1 cellular context compared by ENCODE assay signal in the genomic region with DNA sequence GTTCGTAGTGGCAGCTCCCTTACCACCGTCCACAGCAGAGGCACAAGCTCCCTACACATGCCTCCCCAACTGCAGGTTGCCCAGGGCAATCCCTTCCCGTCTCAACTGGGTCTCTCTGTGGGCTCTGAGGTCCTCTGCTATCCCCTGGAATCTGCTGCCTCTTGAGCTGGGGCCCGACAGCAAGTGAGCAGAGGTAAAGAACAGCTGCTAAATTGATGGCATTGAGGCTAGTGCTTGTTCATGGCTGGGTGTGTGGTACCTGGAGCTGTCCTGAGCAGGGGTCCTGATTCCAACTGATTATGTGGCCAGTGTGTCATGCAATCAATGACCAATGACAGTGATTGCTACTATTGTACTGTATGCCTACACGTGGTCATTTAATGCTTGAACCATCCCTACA.
A peak's percentile ranks its signal among the peaks of the same experiment; 100 is the strongest.
TF ChIP-seq lines count a peak whose summit lies in the region.

No MANE protein-coding gene starts in this region.

TF ChIP-seq in K562, 482 proteins besides CTCF, POLR2A, EP300 and RAD21 (continued from another document):
- TF ChIP-seq, protein P1, sequence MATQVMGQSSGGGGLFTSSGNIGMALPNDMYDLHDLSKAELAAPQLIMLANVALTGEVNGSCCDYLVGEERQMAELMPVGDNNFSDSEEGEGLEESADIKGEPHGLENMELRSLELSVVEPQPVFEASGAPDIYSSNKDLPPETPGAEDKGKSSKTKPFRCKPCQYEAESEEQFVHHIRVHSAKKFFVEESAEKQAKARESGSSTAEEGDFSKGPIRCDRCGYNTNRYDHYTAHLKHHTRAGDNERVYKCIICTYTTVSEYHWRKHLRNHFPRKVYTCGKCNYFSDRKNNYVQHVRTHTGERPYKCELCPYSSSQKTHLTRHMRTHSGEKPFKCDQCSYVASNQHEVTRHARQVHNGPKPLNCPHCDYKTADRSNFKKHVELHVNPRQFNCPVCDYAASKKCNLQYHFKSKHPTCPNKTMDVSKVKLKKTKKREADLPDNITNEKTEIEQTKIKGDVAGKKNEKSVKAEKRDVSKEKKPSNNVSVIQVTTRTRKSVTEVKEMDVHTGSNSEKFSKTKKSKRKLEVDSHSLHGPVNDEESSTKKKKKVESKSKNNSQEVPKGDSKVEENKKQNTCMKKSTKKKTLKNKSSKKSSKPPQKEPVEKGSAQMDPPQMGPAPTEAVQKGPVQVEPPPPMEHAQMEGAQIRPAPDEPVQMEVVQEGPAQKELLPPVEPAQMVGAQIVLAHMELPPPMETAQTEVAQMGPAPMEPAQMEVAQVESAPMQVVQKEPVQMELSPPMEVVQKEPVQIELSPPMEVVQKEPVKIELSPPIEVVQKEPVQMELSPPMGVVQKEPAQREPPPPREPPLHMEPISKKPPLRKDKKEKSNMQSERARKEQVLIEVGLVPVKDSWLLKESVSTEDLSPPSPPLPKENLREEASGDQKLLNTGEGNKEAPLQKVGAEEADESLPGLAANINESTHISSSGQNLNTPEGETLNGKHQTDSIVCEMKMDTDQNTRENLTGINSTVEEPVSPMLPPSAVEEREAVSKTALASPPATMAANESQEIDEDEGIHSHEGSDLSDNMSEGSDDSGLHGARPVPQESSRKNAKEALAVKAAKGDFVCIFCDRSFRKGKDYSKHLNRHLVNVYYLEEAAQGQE (CRISPR knock-in tag; IDR thresholded peaks at IDR 0.05; ENCODE audit: low read depth), result peak; percentile 76; the same call in 1 of the 2 replicates
- TF ChIP-seq MAZ (CRISPR knock-in tag; conservative IDR thresholded peaks at IDR 0.05 in 1 of 2, IDR thresholded peaks at IDR 0.05 in 1 of 2) (no peak), RB1 (IDR thresholded peaks at IDR 0.05; ENCODE audit: low read depth) (no peak), MIER1 (IDR thresholded peaks at IDR 0.05; ENCODE audit: low read depth) (peak; percentile 89)
